ENCODE assay signal across 1 cellular context in genomic region chr11:86257446-86257845, GRCh38.
TF ChIP-seq lines count a peak whose summit lies in the region.

No MANE protein-coding gene starts in this region.

TF ChIP-seq in HEK293T, 16 proteins besides CTCF, POLR2A, EP300 and RAD21:
- TF ChIP-seq LEF1 (IDR thresholded peaks at IDR 0.05; ENCODE audit: borderline replicate concordance) (no peak), ELF4 (IDR thresholded peaks at IDR 0.05) (no peak), HDGF (IDR thresholded peaks at IDR 0.05; ENCODE audit: borderline replicate concordance) (no peak), FOXM1 (IDR thresholded peaks at IDR 0.05; ENCODE audit: borderline replicate concordance) (no peak), NFRKB (IDR thresholded peaks at IDR 0.05) (no peak), TARDBP (IDR thresholded peaks at IDR 0.05) (no peak), BHLHE40 (IDR thresholded peaks at IDR 0.05; ENCODE audit: borderline replicate concordance) (no peak), FOXA1 (IDR thresholded peaks at IDR 0.05) (no peak), ZNF384 (IDR thresholded peaks at IDR 0.05) (no peak), SUZ12 (IDR thresholded peaks at IDR 0.05) (no peak), ARNT (IDR thresholded peaks at IDR 0.05) (no peak), L3MBTL2 (conservative IDR thresholded peaks at IDR 0.05) (no peak), FOXK2 (IDR thresholded peaks at IDR 0.05) (no peak), PKNOX1 (IDR thresholded peaks at IDR 0.05) (no peak), CTBP1 (IDR thresholded peaks at IDR 0.05; ENCODE audit: borderline replicate concordance) (no peak), SP1 (IDR thresholded peaks at IDR 0.05) (no peak)
TF ChIP-seq in HEK293T: peak in this region for 0.
